Comparison of ENCODE assay signal across 6 cellular contexts in genomic region chr12:48998497-48999353, GRCh38. TPM values are rescaled to one million over a fixed set of nuclear protein-coding genes. Genes with fewer than 3 reads are reported as not detected.
DNase-seq lines count a peak whose midpoint lies in the region; ATAC-seq, FAIRE-seq and TF ChIP-seq lines count a peak whose summit lies in the region.

No MANE protein-coding gene starts in this region.

- no peaks in the 10 kb centered on the region for H3K9me3 Mint-ChIP-seq in nephron

- peaks cover 14 to 51% of the 10 kb centered on the region in 2 experiments for H3K4me1 ChIP-seq in K562 (replicated peaks in 1 of 2; ENCODE audit: control insufficient read depth in 2 of 2, insufficient read depth in 2 of 2, low read length in 2 of 2)

- intact Hi-C loops in K562 (cut with micrococcal nuclease): loop anchor here (1.0 to 10.0 kb wide), 2 partner anchors 94 to 236 kb away; no protein-coding TSS in a partner anchor

- peak overlapping the region; percentile 68 to 69 (median 68) for H3K4me3 Mint-ChIP-seq in nephron

- H3K79me2 ChIP-seq in K562 (ENCODE audit: control insufficient read depth, insufficient read depth, low read length): peaks cover 16% of the 10 kb centered on the region; the same call in 2 of the 3 replicates

- peak overlapping the region; percentile 40 for H3K4me3 ChIP-seq in K562

- peak; percentile 16 for ATAC-seq in HG03095 (IDR thresholded peaks at IDR 0.05; ENCODE audit: unreplicated experiment)
- peak; percentile 7 for ATAC-seq in K562

- in situ Hi-C loops in K562 (cut with MboI): no loop called here

- H3K9me1 ChIP-seq in K562 (ENCODE audit: control insufficient read depth, insufficient read depth, low read length): no peaks in the 10 kb centered on the region

- no peaks in the 10 kb centered on the region for H3K27me3 ChIP-seq in K562 (ENCODE audit: control insufficient read depth in 2 of 2, insufficient read depth in 2 of 2, low read length in 2 of 2)

- WGBS in K562 (ENCODE audit: insufficient coverage, low coverage, missing lambda C conversion rate): 30% methylated on average over 20 of the region's 48 CpGs

- peak; percentile 62 for FAIRE-seq in K562 (lab: Jason Lieb, UNC)

- no peak for TF ChIP-seq EP300 in K562 (IDR thresholded peaks at IDR 0.05; ENCODE audit: low read length)

- H3K27me3 Mint-ChIP-seq in nephron (ENCODE audit: low read depth): peaks cover 71% of the 10 kb centered on the region

- H3K9me3 ChIP-seq in K562 (replicated peaks; ENCODE audit: control insufficient read depth, insufficient read depth, low read depth, low read length): no peaks in the 10 kb centered on the region

- POLR2A ChIA-PET in K562 (lab: Yijun Ruan, JAX): interaction anchor here (0.6 to 9.5 kb wide), 4 partner anchors 17 to 489 kb away, joined by 4 to 78 read pairs (median 5); partner anchors contain the start of gene PRKAG1

- no peak for TF ChIP-seq POLR2A in K562 (conservative IDR thresholded peaks at IDR 0.05)

- peak overlapping the region; percentile 83 for H2AFZ ChIP-seq in K562 (ENCODE audit: low read depth, low read length)

- peaks cover 31% of the 10 kb centered on the region for H3K4me1 Mint-ChIP-seq in nephron

- H3K27ac Mint-ChIP-seq in nephron: no peak overlapping the region

- H4K20me1 ChIP-seq in K562 (replicated peaks; ENCODE audit: control insufficient read depth, insufficient read depth, low read length): no peaks in the 10 kb centered on the region

- TF ChIP-seq CTCF in K562 (IDR thresholded peaks at IDR 0.05 in 2 of 3, conservative IDR thresholded peaks at IDR 0.05 in 1 of 3; ENCODE audit: insufficient read depth in 2 of 3, low read depth in 1 of 3, low read length in 3 of 3) (no peak), nephron (IDR thresholded peaks at IDR 0.05; ENCODE audit: unreplicated experiment in 3 of 3) (no peak)

- peaks cover 34% of the 10 kb centered on the region for H3K36me3 ChIP-seq in K562 (ENCODE audit: control insufficient read depth, insufficient read depth, low read length)

- CTCF ChIA-PET in K562 (lab: Yijun Ruan, JAX; ENCODE audit: low intra/inter-chr PET ratio): interaction anchor here (0.8 kb wide), 1 partner anchor 95 kb away, joined by 3 read pairs; no protein-coding TSS in a partner anchor

- peaks cover 28% of the 10 kb centered on the region for H3K36me3 Mint-ChIP-seq in nephron (ENCODE audit: low read depth)

- H3K9ac ChIP-seq in K562 (ENCODE audit: insufficient read depth in 1 of 2, low read depth in 2 of 2, low read length in 2 of 2): peak overlapping the region; percentile 36 to 90

- H3K27ac ChIP-seq in K562 (ENCODE audit: extremely low read depth, low read depth, low read length): peak overlapping the region; percentile 42; the same call in 2 of the 3 replicates

- peak; percentile 45 for DNase-seq in COLO668 (lab: John Stamatoyannopoulos, UW; ENCODE audit: unreplicated experiment)
- DNase-seq in K562 (ENCODE audit: extremely low read depth in 1 of 4, low spot score in 3 of 4): peak in 3 of 4 experiments; percentile 36 to 59 (median 59)
- DNase-seq in AG20443 (ENCODE audit: low spot score): no peak
- DNase-seq in NCI-H1048 (lab: John Stamatoyannopoulos, UW): no peak

- TSS peak; percentile 31 for BruUV-seq in K562 (replicated peaks; lab: Mats Ljungman, UMichigan)

- peak overlapping the region; percentile 74 for H3K4me2 ChIP-seq in K562 (ENCODE audit: insufficient read depth, low read length)

- TF ChIP-seq RAD21 in K562 (CRISPR knock-in tag; conservative IDR thresholded peaks at IDR 0.05 in 1 of 2, IDR thresholded peaks at IDR 0.05 in 1 of 2): no peak

RNA-seq across cellular contexts. Expression of gene DDN, which starts 0.5 kb away (rescaled TPM):
- total RNA-seq in K562 (2011; cell fraction: chromatin; rRNA removed; ENCODE audit: low replicate concordance): 1.2 and 2.3 TPM in 2 replicates
- 1.7 TPM in 2 replicates for total RNA-seq in K562 (2011; cell fraction: nucleolus; rRNA removed)
- 0.92 and 1.0 TPM in 2 replicates for total RNA-seq in K562 (2011; cell fraction: nucleoplasm; rRNA removed)
- total RNA-seq in K562 (2014; rRNA removed) (2.5 and 3.6 TPM in 2 replicates), K562 (2014; rRNA removed; fragmentation: Illumina TruSeq; extraction: Trizol) (0.99 and 1.4 TPM in 2 replicates), K562 (2015; rRNA removed; fragmentation: Illumina TruSeq; extraction: Trizol) (2.3 and 2.5 TPM in 2 replicates), K562 (2021) (3.4 and 3.6 TPM in 2 replicates)
- polyA plus RNA-seq in K562 (2011; rRNA removed) (0.31 and 0.42 TPM in 2 replicates), K562 (2014; fragmentation: Illumina TruSeq; extraction: Trizol) (1.6 and 1.9 TPM in 2 replicates), K562 (2014; fragmentation: Nextera tagmentation; extraction: Ambion mirVana) (under 1 TPM; 0.03 to 0.13 TPM), K562 (2014; rRNA removed) (2.2 and 2.4 TPM in 2 replicates)
- polyA plus RNA-seq in K562 (2011; cell fraction: cytosol; rRNA removed): 0.31 and 0.69 TPM in 2 replicates
- polyA plus RNA-seq in K562 (2011; cell fraction: nucleus; rRNA removed): 0.53 and 1.2 TPM in 2 replicates
- polyA plus RNA-seq in K562 (2012): 0.55 and 1.8 TPM in 2 replicates
- 0.24 and 0.70 TPM in 2 replicates for polyA minus RNA-seq in K562 (2011; rRNA and poly(A)+ RNA removed)
- 0.64 and 0.76 TPM in 2 replicates for polyA minus RNA-seq in K562 (2011; cell fraction: cytosol; rRNA and poly(A)+ RNA removed)
- 0.56 and 0.81 TPM in 2 replicates for polyA minus RNA-seq in K562 (2011; cell fraction: nucleus; rRNA and poly(A)+ RNA removed)

RNA-seq across cellular contexts. Expression of gene PRKAG1, which starts 19.9 kb away (rescaled TPM):
- 48.6 and 71.2 TPM in 2 replicates for total RNA-seq in K562 (2011; cell fraction: chromatin; rRNA removed; ENCODE audit: low replicate concordance)
- 26.7 and 27.0 TPM in 2 replicates for total RNA-seq in K562 (2011; cell fraction: nucleolus; rRNA removed)
- 42.8 and 56.8 TPM in 2 replicates for total RNA-seq in K562 (2011; cell fraction: nucleoplasm; rRNA removed)
- total RNA-seq in K562 (2014; rRNA removed) (51.1 and 51.6 TPM in 2 replicates), K562 (2014; rRNA removed; fragmentation: Illumina TruSeq; extraction: Trizol) (79.1 and 86.8 TPM in 2 replicates), K562 (2015; rRNA removed; fragmentation: Illumina TruSeq; extraction: Trizol) (74.0 and 75.0 TPM in 2 replicates), K562 (2021) (49.3 and 51.9 TPM in 2 replicates)
- polyA plus RNA-seq in K562 (2011; rRNA removed) (109 TPM in 2 replicates), K562 (2014; fragmentation: Illumina TruSeq; extraction: Trizol) (95.8 and 108 TPM in 2 replicates), K562 (2014; fragmentation: Nextera tagmentation; extraction: Ambion mirVana) (100 to 1,000 TPM in 1 of 2 experiments, 10 to 100 TPM in 1; 82.7 to 126 TPM), K562 (2014; rRNA removed) (59.7 and 64.5 TPM in 2 replicates)
- polyA plus RNA-seq in K562 (2011; cell fraction: cytosol; rRNA removed): 85.7 and 115 TPM in 2 replicates
- 31.1 and 53.9 TPM in 2 replicates for polyA plus RNA-seq in K562 (2011; cell fraction: nucleus; rRNA removed)
- polyA plus RNA-seq in K562 (2012): 53.3 and 68.9 TPM in 2 replicates
- polyA minus RNA-seq in K562 (2011; rRNA and poly(A)+ RNA removed): 57.9 and 64.9 TPM in 2 replicates
- 22.4 and 27.7 TPM in 2 replicates for polyA minus RNA-seq in K562 (2011; cell fraction: cytosol; rRNA and poly(A)+ RNA removed)
- polyA minus RNA-seq in K562 (2011; cell fraction: nucleus; rRNA and poly(A)+ RNA removed): 9.0 and 14.2 TPM in 2 replicates

RNA-seq across cellular contexts. Expression of gene WNT1, which starts 20.6 kb away (rescaled TPM):
- not detected in 2 replicates for total RNA-seq in K562 (2011; cell fraction: chromatin; rRNA removed; ENCODE audit: low replicate concordance)
- not detected in 2 replicates for total RNA-seq in K562 (2011; cell fraction: nucleolus; rRNA removed)
- total RNA-seq in K562 (2011; cell fraction: nucleoplasm; rRNA removed): not detected in 2 replicates
- total RNA-seq in K562 (2014; rRNA removed) (not detected in 2 replicates), K562 (2014; rRNA removed; fragmentation: Illumina TruSeq; extraction: Trizol) (not detected in 2 replicates), K562 (2015; rRNA removed; fragmentation: Illumina TruSeq; extraction: Trizol) (not detected in 2 replicates), K562 (2021) (not detected in 2 replicates)
- polyA plus RNA-seq in K562 (2011; rRNA removed) (not detected in 2 replicates), K562 (2014; fragmentation: Illumina TruSeq; extraction: Trizol) (not detected in 2 replicates), K562 (2014; fragmentation: Nextera tagmentation; extraction: Ambion mirVana) (not detected), K562 (2014; rRNA removed) (0.38 TPM in 1 of 2 replicates, not detected in the other)
- polyA plus RNA-seq in K562 (2011; cell fraction: cytosol; rRNA removed): not detected in 2 replicates
- not detected in 2 replicates for polyA plus RNA-seq in K562 (2011; cell fraction: nucleus; rRNA removed)
- not detected in 2 replicates for polyA plus RNA-seq in K562 (2012)
- not detected in 2 replicates for polyA minus RNA-seq in K562 (2011; rRNA and poly(A)+ RNA removed)
- not detected in 2 replicates for polyA minus RNA-seq in K562 (2011; cell fraction: cytosol; rRNA and poly(A)+ RNA removed)
- polyA minus RNA-seq in K562 (2011; cell fraction: nucleus; rRNA and poly(A)+ RNA removed): not detected in 2 replicates

RNA-seq across cellular contexts. Expression of gene WNT10B, which starts 27.2 kb away (rescaled TPM):
- 2.0 and 6.4 TPM in 2 replicates for total RNA-seq in K562 (2011; cell fraction: chromatin; rRNA removed; ENCODE audit: low replicate concordance)
- 4.9 and 7.2 TPM in 2 replicates for total RNA-seq in K562 (2011; cell fraction: nucleolus; rRNA removed)
- total RNA-seq in K562 (2011; cell fraction: nucleoplasm; rRNA removed): 5.2 and 7.3 TPM in 2 replicates
- total RNA-seq in K562 (2014; rRNA removed) (2.1 and 2.4 TPM in 2 replicates), K562 (2014; rRNA removed; fragmentation: Illumina TruSeq; extraction: Trizol) (1.2 and 1.3 TPM in 2 replicates), K562 (2015; rRNA removed; fragmentation: Illumina TruSeq; extraction: Trizol) (0.53 and 0.69 TPM in 2 replicates), K562 (2021) (2.4 and 2.6 TPM in 2 replicates)
- polyA plus RNA-seq in K562 (2011; rRNA removed) (1.8 and 2.2 TPM in 2 replicates), K562 (2014; fragmentation: Illumina TruSeq; extraction: Trizol) (1.8 and 1.9 TPM in 2 replicates), K562 (2014; fragmentation: Nextera tagmentation; extraction: Ambion mirVana) (under 1 TPM; 0.25 to 0.31 TPM), K562 (2014; rRNA removed) (0.91 and 2.3 TPM in 2 replicates)
- 1.6 and 4.7 TPM in 2 replicates for polyA plus RNA-seq in K562 (2011; cell fraction: cytosol; rRNA removed)
- 2.0 and 3.0 TPM in 2 replicates for polyA plus RNA-seq in K562 (2011; cell fraction: nucleus; rRNA removed)
- polyA plus RNA-seq in K562 (2012): 0.69 and 1.0 TPM in 2 replicates
- polyA minus RNA-seq in K562 (2011; rRNA and poly(A)+ RNA removed): 1.0 and 1.4 TPM in 2 replicates
- 1.2 and 2.3 TPM in 2 replicates for polyA minus RNA-seq in K562 (2011; cell fraction: cytosol; rRNA and poly(A)+ RNA removed)
- polyA minus RNA-seq in K562 (2011; cell fraction: nucleus; rRNA and poly(A)+ RNA removed): 2.0 and 2.6 TPM in 2 replicates

RNA-seq across cellular contexts. Expression of gene ARF3, which starts 41.4 kb away (rescaled TPM):
- 131 and 142 TPM in 2 replicates for total RNA-seq in K562 (2011; cell fraction: chromatin; rRNA removed; ENCODE audit: low replicate concordance)
- total RNA-seq in K562 (2011; cell fraction: nucleolus; rRNA removed): 50.7 and 57.0 TPM in 2 replicates
- 82.6 and 115 TPM in 2 replicates for total RNA-seq in K562 (2011; cell fraction: nucleoplasm; rRNA removed)
- 45.8 and 62.4 TPM in 2 replicates for total RNA-seq in K562 (2014; rRNA removed)
- total RNA-seq in K562 (2014; rRNA removed; fragmentation: Illumina TruSeq; extraction: Trizol): 53.7 and 56.2 TPM in 2 replicates
- total RNA-seq in K562 (2015; rRNA removed; fragmentation: Illumina TruSeq; extraction: Trizol): 64.4 and 64.9 TPM in 2 replicates
- 130 and 132 TPM in 2 replicates for total RNA-seq in K562 (2021)
- 126 and 170 TPM in 2 replicates for polyA plus RNA-seq in K562 (2011; rRNA removed)
- polyA plus RNA-seq in K562 (2011; cell fraction: cytosol; rRNA removed): 111 and 156 TPM in 2 replicates
- 78.0 and 79.8 TPM in 2 replicates for polyA plus RNA-seq in K562 (2011; cell fraction: nucleus; rRNA removed)
- polyA plus RNA-seq in K562 (2012): 85.5 and 106 TPM in 2 replicates
- polyA plus RNA-seq in K562 (2014; fragmentation: Illumina TruSeq; extraction: Trizol): 85.5 and 90.9 TPM in 2 replicates
- polyA plus RNA-seq in K562 (2014; fragmentation: Nextera tagmentation; extraction: Ambion mirVana): 1 to 10 TPM; 5.9 to 7.4 TPM
- 68.6 and 76.7 TPM in 2 replicates for polyA plus RNA-seq in K562 (2014; rRNA removed)
- polyA minus RNA-seq in K562 (2011; rRNA and poly(A)+ RNA removed): 136 and 155 TPM in 2 replicates
- polyA minus RNA-seq in K562 (2011; cell fraction: cytosol; rRNA and poly(A)+ RNA removed): 46.3 and 59.6 TPM in 2 replicates
- 21.4 and 33.9 TPM in 2 replicates for polyA minus RNA-seq in K562 (2011; cell fraction: nucleus; rRNA and poly(A)+ RNA removed)

Comparison
In these comparisons a context has a peak if more than half of its experiments do, and no peak if none do; other contexts are left out.
1. DNase-seq: peak in COLO668 (single experiment) and K562 (3 of 4); none in AG20443 (single experiment) and NCI-H1048 (single experiment).